ENCODE assay signal across 16 cellular contexts in genomic region chr15:66067687-66068086, GRCh38.
"Had no signal": no experiment of that assay in that cellular context is flagged by ENCODE, and none has a peak within 500 bp of the region (broad histone marks: within the 10 kb centered on the region; RNA-seq: fewer than 3 reads in every experiment).

No MANE protein-coding gene starts in this region.

- H3K9me3 ChIP-seq: lower lobe of right lung, ovary had no signal

- H3K4me1 ChIP-seq: lower lobe of right lung had no signal

- H3K4me3 ChIP-seq: gastroesophageal sphincter, heart right ventricle, lower lobe of right lung, ovary had no signal

- DNase-seq: activated B cell treated with CpG ODN at 0.5 μM for 24 hours; activated CD4-positive, alpha-beta T cell treated with anti-CD3 and anti-CD28 coated beads, Interleukin-2, amount 10 ng/mL, durations not matched to agents 7 days and 5 days; activated CD8-positive, alpha-beta memory T cell treated with anti-CD3 and anti-CD28 coated beads, Interleukin-2, amount 50 U/mL, for 48 hours; activated naive CD8-positive, alpha-beta T cell treated with anti-CD3 and anti-CD28 coated beads for 36 hours; activated T-cell treated with anti-CD3 and anti-CD28 coated beads, Interleukin-2, amount 50 U/mL, for 72 hours; amygdala; brain microvascular endothelial cell; cerebellar nuclear complex; heart right ventricle; left cardiac atrium; lower lobe of right lung; naive B cell; ovary; stimulated activated CD4-positive, alpha-beta T cell treated with anti-CD3 and anti-CD28 coated beads, Interleukin-1b, Interleukin-23, amount 100 ng/mL, for 48 hours had no signal

- H3K27me3 ChIP-seq: ovary had no signal

- ATAC-seq: activated T-cell treated with anti-CD3 and anti-CD28 coated beads, Interleukin-2, amount 50 U/mL, for 72 hours; gastroesophageal sphincter; left cardiac atrium; lower lobe of right lung; stimulated activated effector memory CD8-positive, alpha-beta T cell treated with anti-CD3 and anti-CD28 coated beads, Interleukin-12 subunit alpha, Interleukin-12 subunit beta, amount 100 ng/mL, for 72 hours had no signal

- H3K36me3 ChIP-seq: brain microvascular endothelial cell, gastroesophageal sphincter, heart right ventricle, lower lobe of right lung, ovary had no signal

- H3K27ac ChIP-seq: brain microvascular endothelial cell, gastroesophageal sphincter, heart right ventricle, lower lobe of right lung, ovary had no signal
